Comparison of ENCODE assay signal across 1 cellular context in genomic region chr12:122227341-122227740, GRCh38.
TF ChIP-seq lines count a peak whose summit lies in the region.

No MANE protein-coding gene starts in this region.

TF ChIP-seq in WTC11, 78 proteins besides CTCF, POLR2A, EP300 and RAD21 (continued from another document):
- TF ChIP-seq ARID4B (CRISPR knock-in tag; IDR thresholded peaks at IDR 0.05; ENCODE audit: borderline replicate concordance), result no peak
- TF ChIP-seq AFF4 (CRISPR knock-in tag; IDR thresholded peaks at IDR 0.05; ENCODE audit: borderline replicate concordance), result no peak
TF ChIP-seq in WTC11: peak in this region for 0.
